ENCODE assay signal across 8 cellular contexts in genomic region chr1:35555601-35556477, GRCh38. TPM values are rescaled to one million over a fixed set of nuclear protein-coding genes. Genes with fewer than 3 reads are reported as not detected.
DNase-seq lines count a peak whose midpoint lies in the region; ATAC-seq and TF ChIP-seq lines count a peak whose summit lies in the region.

No MANE protein-coding gene starts in this region.

- DNase-seq in AG08396 (ENCODE audit: low spot score) (peak; percentile 42), H7 (peak; percentile 4), SHP77 (lab: John Stamatoyannopoulos, UW) (peak; percentile 81 to 87), fibroblast of pulmonary artery (ENCODE audit: low read depth) (no peak), HT-29 (ENCODE audit: low spot score) (no peak)
- no peak for DNase-seq in stimulated activated effector memory CD8-positive, alpha-beta T cell treated with anti-CD3 and anti-CD28 coated beads, Interleukin-12 subunit alpha, Interleukin-12 subunit beta, amount 100 ng/mL, for 72 hours (ENCODE audit: low spot score in 2 of 2)
- DNase-seq in NK-92 treated with Interleukin-12 subunit alpha and Interleukin-12 subunit beta, amount 100 ng/mL, for 24 hours (lab: John Stamatoyannopoulos, UW) = no peak

- no peaks in the 10 kb centered on the region for H3K9me3 Mint-ChIP-seq in stimulated activated effector memory CD8-positive, alpha-beta T cell treated with anti-CD3 and anti-CD28 coated beads, Interleukin-12 subunit alpha, Interleukin-12 subunit beta, amount 100 ng/mL, for 72 hours

- H3K27ac Mint-ChIP-seq in stimulated activated effector memory CD8-positive, alpha-beta T cell treated with anti-CD3 and anti-CD28 coated beads, Interleukin-12 subunit alpha, Interleukin-12 subunit beta, amount 100 ng/mL, for 72 hours = peak overlapping the region; percentile 99

- peak; percentile 57 for ATAC-seq in stimulated activated effector memory CD8-positive, alpha-beta T cell treated with anti-CD3 and anti-CD28 coated beads, Interleukin-12 subunit alpha, Interleukin-12 subunit beta, amount 100 ng/mL, for 72 hours
- no peak for ATAC-seq in HG03175 (IDR thresholded peaks at IDR 0.05; ENCODE audit: unreplicated experiment)

- H3K4me3 ChIP-seq in H7 (ENCODE audit: insufficient read depth, low read depth, low read length) (peak overlapping the region; percentile 97), fibroblast of pulmonary artery (replicated peaks; ENCODE audit: low read depth, low read length) (peak overlapping the region; percentile 90)

- peaks cover 53% of the 10 kb centered on the region for H3K4me1 Mint-ChIP-seq in stimulated activated effector memory CD8-positive, alpha-beta T cell treated with anti-CD3 and anti-CD28 coated beads, Interleukin-12 subunit alpha, Interleukin-12 subunit beta, amount 100 ng/mL, for 72 hours

- no peaks in the 10 kb centered on the region for H3K27me3 ChIP-seq in H7 (ENCODE audit: control insufficient read depth, insufficient read depth, low read length)

- peaks cover 10% of the 10 kb centered on the region for H3K36me3 ChIP-seq in H7 (replicated peaks; ENCODE audit: control insufficient read depth, insufficient read depth, low read length)

- no peak for TF ChIP-seq CTCF in fibroblast of pulmonary artery (IDR thresholded peaks at IDR 0.05; ENCODE audit: low read length, missing control alignments)

- H3K4me3 Mint-ChIP-seq in stimulated activated effector memory CD8-positive, alpha-beta T cell treated with anti-CD3 and anti-CD28 coated beads, Interleukin-12 subunit alpha, Interleukin-12 subunit beta, amount 100 ng/mL, for 72 hours = peak overlapping the region; percentile 98

- H3K36me3 Mint-ChIP-seq in stimulated activated effector memory CD8-positive, alpha-beta T cell treated with anti-CD3 and anti-CD28 coated beads, Interleukin-12 subunit alpha, Interleukin-12 subunit beta, amount 100 ng/mL, for 72 hours = peaks cover 59% of the 10 kb centered on the region

RNA-seq across cellular contexts. Expression of gene KIAA0319L, which starts 1.4 kb away (rescaled TPM):
- total RNA-seq in H7 (2014; rRNA removed; shearing (Covaris generic)) = 68.5 and 84.0 TPM in 2 replicates
- 33.9 and 34.1 TPM in 2 replicates for total RNA-seq in HT-29 (2014; rRNA removed; shearing (Covaris generic))

RNA-seq across cellular contexts. Expression of gene NCDN, which starts 1.8 kb away (rescaled TPM):
- total RNA-seq in H7 (2014; rRNA removed; shearing (Covaris generic)) = 41.9 and 50.9 TPM in 2 replicates
- 42.4 and 50.9 TPM in 2 replicates for total RNA-seq in HT-29 (2014; rRNA removed; shearing (Covaris generic))

RNA-seq across cellular contexts. Expression of gene TFAP2E, which starts 17.3 kb away (rescaled TPM):
- total RNA-seq in H7 (2014; rRNA removed; shearing (Covaris generic)) = 0.94 and 2.2 TPM in 2 replicates
- total RNA-seq in HT-29 (2014; rRNA removed; shearing (Covaris generic)) = 0.05 and 0.28 TPM in 2 replicates

Comparison
In these comparisons a context has a peak if more than half of its experiments do, and no peak if none do; other contexts are left out.
1. DNase-seq: peak in AG08396 (single experiment), H7 (single experiment) and SHP77 (2 of 2); none in fibroblast of pulmonary artery (single experiment), stimulated activated effector memory CD8-positive, alpha-beta T cell treated with anti-CD3 and anti-CD28 coated beads, Interleukin-12 subunit alpha, Interleukin-12 subunit beta, amount 100 ng/mL, for 72 hours (0 of 2), NK-92 treated with Interleukin-12 subunit alpha and Interleukin-12 subunit beta, amount 100 ng/mL, for 24 hours (single experiment) and HT-29 (single experiment).